29 cellular contexts compared by ENCODE assay signal in genomic region chr15:30783019-30783418, GRCh38.
"Had no signal": no experiment of that assay in that cellular context is flagged by ENCODE, and none has a peak within 500 bp of the region (broad histone marks: within the 10 kb centered on the region; RNA-seq: fewer than 3 reads in every experiment).

No MANE protein-coding gene starts in this region.

- DNase-seq: activated effector memory CD4-positive, alpha-beta T cell treated with anti-CD3 and anti-CD28 coated beads, Interleukin-2, amount 50 U/mL, for 16 hours; activated effector memory CD4-positive, alpha-beta T cell treated with Interleukin-2 at 50 U/mL for 16 hours; activated gamma-delta T cell; activated gamma-delta T cell treated with Interleukin-2 at 50 U/mL for 16 hours; activated naive CD4-positive, alpha-beta T cell; activated naive CD4-positive, alpha-beta T cell treated with anti-CD3 and anti-CD28 coated beads for 36 hours; activated naive CD4-positive, alpha-beta T cell treated with anti-CD3 and anti-CD28 coated beads, Interleukin-2, amount 10 ng/mL, durations not matched to agents 7 days and 5 days; activated naive CD4-positive, alpha-beta T cell treated with anti-CD3 and anti-CD28 coated beads, Interleukin-2, amount 50 U/mL, for 16 hours; activated naive CD4-positive, alpha-beta T cell treated with Interleukin-2 at 50 U/mL for 16 hours; activated naive CD8-positive, alpha-beta T cell treated with anti-CD3 and anti-CD28 coated beads for 36 hours; activated naive CD8-positive, alpha-beta T cell treated with anti-CD3 and anti-CD28 coated beads, Interleukin-2, amount 10 ng/mL, durations not matched to agents 7 days and 5 days; activated naive CD8-positive, alpha-beta T cell treated with anti-CD3 and anti-CD28 coated beads, Interleukin-2, amount 50 U/mL, for 24 hours; activated T-cell treated with anti-CD3 and anti-CD28 coated beads, Interleukin-2, amount 50 U/mL, for 1 hour; activated T-cell treated with anti-CD3 and anti-CD28 coated beads, Interleukin-2, amount 50 U/mL, for 24 hours; activated T-cell treated with anti-CD3 and anti-CD28 coated beads, Interleukin-2, amount 50 U/mL, for 4 hours; activated T-cell treated with anti-CD3 and anti-CD28 coated beads, Interleukin-2, amount 50 U/mL, for 48 hours; activated T-cell treated with anti-CD3 and anti-CD28 coated beads, Interleukin-2, amount 50 U/mL, for 72 hours; adrenal gland; amniotic stem cell; amygdala; anterior cingulate cortex; aorta; body of pancreas; brain microvascular endothelial cell; central memory CD4-positive, alpha-beta T cell; cerebellar nuclear complex had no signal

- H3K27me3 ChIP-seq: adrenal gland, ascending aorta, body of pancreas, brain microvascular endothelial cell, breast epithelium, cardiac muscle cell had no signal

- H3K27ac ChIP-seq: adrenal gland, ascending aorta, body of pancreas, brain microvascular endothelial cell, breast epithelium, cardiac muscle cell had no signal

- H3K4me3 ChIP-seq: adrenal gland, ascending aorta, body of pancreas, breast epithelium, cardiac muscle cell had no signal

- H3K36me3 ChIP-seq: adrenal gland, ascending aorta, brain microvascular endothelial cell, breast epithelium, cardiac muscle cell had no signal

- H3K4me1 ChIP-seq: adrenal gland, ascending aorta, body of pancreas, breast epithelium had no signal

- H3K9me3 ChIP-seq: adrenal gland, ascending aorta, body of pancreas, breast epithelium had no signal
